ENCODE assay signal across 14 cellular contexts in genomic region chr2:203155406-203155805, GRCh38.
DNase-seq lines count a peak whose midpoint lies in the region; ATAC-seq and TF ChIP-seq lines count a peak whose summit lies in the region.
"Had no signal": no experiment of that assay in that cellular context is flagged by ENCODE, and none has a peak within 500 bp of the region (broad histone marks: within the 10 kb centered on the region; RNA-seq: fewer than 3 reads in every experiment).

No MANE protein-coding gene starts in this region.

- no peaks in the 10 kb centered on the region for H3K27me3 Mint-ChIP-seq in activated CD4-positive, alpha-beta T cell treated with anti-CD3 and anti-CD28 coated beads, Interleukin-2, amount 10 ng/mL, durations not matched to agents 24 days and 14 days
- no peaks in the 10 kb centered on the region for H3K27me3 Mint-ChIP-seq in HFFc6 (ENCODE audit: insufficient read depth)
- H3K27me3 Mint-ChIP-seq in T-helper 17 cell: no peaks in the 10 kb centered on the region
- no peaks in the 10 kb centered on the region for H3K27me3 Mint-ChIP-seq in neural progenitor cell (ENCODE audit: insufficient read depth, low read depth)

- peak; percentile 63 for DNase-seq in activated CD4-positive, alpha-beta T cell treated with anti-CD3 and anti-CD28 coated beads, Interleukin-2, amount 10 ng/mL, durations not matched to agents 24 days and 14 days
- no peak for DNase-seq in activated CD4-positive, alpha-beta T cell treated with anti-CD3 and anti-CD28 coated beads for 4 hours
- DNase-seq in HFFc6 (no peak), T-helper 17 cell (no peak), neural progenitor cell (ENCODE audit: low spot score) (no peak), upper lobe of left lung (no peak), superior temporal gyrus (ENCODE audit: extremely low spot score) (no peak), NCI-H345 treated with DMSO at 0.1 percent for 48 hours (lab: John Stamatoyannopoulos, UW; ENCODE audit: unreplicated experiment) (no peak)
- DNase-seq: activated naive CD4-positive, alpha-beta T cell treated with anti-CD3 and anti-CD28 coated beads, Interleukin-2, amount 50 U/mL, for 16 hours; NCI-H1436; NCI-H510A treated with DMSO at 0.1 percent for 48 hours; spleen had no signal

- no peak overlapping the region for H2AFZ ChIP-seq in neural progenitor cell (replicated peaks)

- H3K4me1 ChIP-seq in neural progenitor cell (no peaks in the 10 kb centered on the region), upper lobe of left lung (no peaks in the 10 kb centered on the region)
- H3K4me1 ChIP-seq: spleen had no signal

- H4K20me1 ChIP-seq in neural progenitor cell (ENCODE audit: low read depth): no peaks in the 10 kb centered on the region

- 71 to 75% methylated on average over 1 of the region's 1 CpG for WGBS in upper lobe of left lung, 2 donors

- peaks cover 5% of the 10 kb centered on the region for H3K4me1 Mint-ChIP-seq in activated CD4-positive, alpha-beta T cell treated with anti-CD3 and anti-CD28 coated beads, Interleukin-2, amount 10 ng/mL, durations not matched to agents 24 days and 14 days
- no peaks in the 10 kb centered on the region for H3K4me1 Mint-ChIP-seq in HFFc6 (ENCODE audit: low read depth)
- peaks cover 11% of the 10 kb centered on the region for H3K4me1 Mint-ChIP-seq in T-helper 17 cell
- H3K4me1 Mint-ChIP-seq in neural progenitor cell: no peaks in the 10 kb centered on the region

- TF ChIP-seq CTCF in HFFc6 (IDR thresholded peaks at IDR 0.05) (peak; percentile 21; the same call in 1 of the 2 replicates), neural progenitor cell (IDR thresholded peaks at IDR 0.05) (peak; percentile 20), upper lobe of left lung (IDR thresholded peaks at IDR 0.05) (no peak)

- H3K27ac ChIP-seq in neural progenitor cell (no peak overlapping the region), upper lobe of left lung (no peak overlapping the region)
- H3K27ac ChIP-seq: cardiac muscle cell, RWPE1, spleen had no signal

- TF ChIP-seq POLR2A in upper lobe of left lung (IDR thresholded peaks at IDR 0.05): no peak

- no peaks in the 10 kb centered on the region for H3K9me3 Mint-ChIP-seq in activated CD4-positive, alpha-beta T cell treated with anti-CD3 and anti-CD28 coated beads, Interleukin-2, amount 10 ng/mL, durations not matched to agents 24 days and 14 days
- no peaks in the 10 kb centered on the region for H3K9me3 Mint-ChIP-seq in HFFc6
- H3K9me3 Mint-ChIP-seq in neural progenitor cell: no peaks in the 10 kb centered on the region

- ATAC-seq in T-helper 17 cell: peak; percentile 21
- no peak for ATAC-seq in upper lobe of left lung (ENCODE audit: low FRiP score in 2 of 2)

- H3K9me3 ChIP-seq in T-helper 17 cell (ENCODE audit: control insufficient read depth, low read length, poor library complexity, severe bottlenecking) (no peaks in the 10 kb centered on the region), neural progenitor cell (ENCODE audit: low read depth) (no peaks in the 10 kb centered on the region), upper lobe of left lung (no peaks in the 10 kb centered on the region)
- H3K9me3 ChIP-seq: spleen had no signal

- H3K27me3 ChIP-seq in neural progenitor cell (no peaks in the 10 kb centered on the region), upper lobe of left lung (no peaks in the 10 kb centered on the region)
- H3K27me3 ChIP-seq: cardiac muscle cell, spleen had no signal

- no peak overlapping the region for H3K4me2 ChIP-seq in neural progenitor cell

- peaks cover 2% of the 10 kb centered on the region for H3K36me3 Mint-ChIP-seq in activated CD4-positive, alpha-beta T cell treated with anti-CD3 and anti-CD28 coated beads, Interleukin-2, amount 10 ng/mL, durations not matched to agents 24 days and 14 days (ENCODE audit: low read depth)
- H3K36me3 Mint-ChIP-seq in HFFc6 (ENCODE audit: low read depth) (peaks cover 21% of the 10 kb centered on the region), T-helper 17 cell (ENCODE audit: low read depth) (peaks cover 2% of the 10 kb centered on the region), neural progenitor cell (peaks cover 8% of the 10 kb centered on the region)

- H3F3A ChIP-seq in neural progenitor cell (ENCODE audit: low read depth): no peaks in the 10 kb centered on the region

- TF ChIP-seq EP300 in upper lobe of left lung (IDR thresholded peaks at IDR 0.05): no peak

- intact Hi-C loops in activated CD4-positive, alpha-beta T cell treated with anti-CD3 and anti-CD28 coated beads, Interleukin-2, amount 10 ng/mL, durations not matched to agents 24 days and 14 days (cut with micrococcal nuclease): no loop called here

- no peak overlapping the region for H3K4me3 ChIP-seq in neural progenitor cell
- H3K4me3 ChIP-seq in upper lobe of left lung: no peak overlapping the region
- H3K4me3 ChIP-seq: cardiac muscle cell, spleen had no signal

- no peak overlapping the region for H3K9ac ChIP-seq in neural progenitor cell

- H3K27ac Mint-ChIP-seq in activated CD4-positive, alpha-beta T cell treated with anti-CD3 and anti-CD28 coated beads, Interleukin-2, amount 10 ng/mL, durations not matched to agents 24 days and 14 days: no peak overlapping the region
- H3K27ac Mint-ChIP-seq in HFFc6 (no peak overlapping the region), T-helper 17 cell (peak overlapping the region; percentile 82), neural progenitor cell (no peak overlapping the region)

- no peaks in the 10 kb centered on the region for H3K36me3 ChIP-seq in neural progenitor cell
- H3K36me3 ChIP-seq in upper lobe of left lung: peaks cover 5 to 42% (median 12%) of the 10 kb centered on the region in 4 donors
- H3K36me3 ChIP-seq: cardiac muscle cell had no signal

- H3K4me3 Mint-ChIP-seq in activated CD4-positive, alpha-beta T cell treated with anti-CD3 and anti-CD28 coated beads, Interleukin-2, amount 10 ng/mL, durations not matched to agents 24 days and 14 days: no peak overlapping the region
- H3K4me3 Mint-ChIP-seq in HFFc6 (no peak overlapping the region), T-helper 17 cell (no peak overlapping the region), neural progenitor cell (no peak overlapping the region)

- H3K79me2 ChIP-seq in neural progenitor cell (ENCODE audit: low read depth): no peaks in the 10 kb centered on the region

Comparison
In these comparisons a context has a peak if more than half of its experiments do, and no peak if none do; other contexts are left out.
1. CTCF ChIP-seq: peak in HFFc6 (single experiment) and neural progenitor cell (single experiment); none in upper lobe of left lung (0 of 6).